In the genomic region with DNA sequence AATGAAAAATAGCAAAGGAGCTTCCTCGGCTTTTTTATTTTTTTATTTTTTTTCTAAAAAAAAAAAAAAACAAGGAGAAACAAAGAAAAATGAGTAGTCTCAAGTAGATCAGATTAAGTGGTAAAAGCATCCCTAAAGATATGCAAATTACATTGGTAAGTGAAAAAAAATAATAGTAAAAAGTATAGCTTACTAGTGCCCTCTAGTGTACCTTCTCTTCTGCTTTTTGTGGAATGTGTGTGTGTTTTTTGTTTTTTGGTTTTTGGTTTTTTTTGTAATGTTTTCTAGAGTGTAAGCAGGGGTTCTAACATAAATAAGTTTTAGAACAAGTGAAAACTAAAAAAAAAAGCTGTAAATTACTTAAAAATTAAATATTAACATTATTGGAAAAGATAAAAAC, we compare ENCODE assay signal across 10 cellular contexts.
DNase-seq lines count a peak whose midpoint lies in the region; ATAC-seq, FAIRE-seq and TF ChIP-seq lines count a peak whose summit lies in the region.
"Had no signal": no experiment of that assay in that cellular context is flagged by ENCODE, and none has a peak within 500 bp of the region (broad histone marks: within the 10 kb centered on the region; RNA-seq: fewer than 3 reads in every experiment).

No MANE protein-coding gene starts in this region.

- H3K79me2 ChIP-seq in GM23248 (ENCODE audit: insufficient read depth), result no peaks in the 10 kb centered on the region

- H3F3A ChIP-seq in GM23248 (ENCODE audit: insufficient read depth), result no peaks in the 10 kb centered on the region

- in situ Hi-C loops in GM23248 (cut with MboI), result no loop called here

- no peaks in the 10 kb centered on the region for H4K20me1 ChIP-seq in GM23248 (ENCODE audit: insufficient read depth)

- ATAC-seq in A549 (no peak), GM21737 (IDR thresholded peaks at IDR 0.05; ENCODE audit: unreplicated experiment) (no peak), HG03354 (IDR thresholded peaks at IDR 0.05; ENCODE audit: poor library complexity, severe bottlenecking, unreplicated experiment) (no peak)
- ATAC-seq: effector memory CD8-positive, alpha-beta T cell had no signal

- no peaks in the 10 kb centered on the region for H3K27me3 ChIP-seq in GM23248 (replicated peaks; ENCODE audit: insufficient read depth)

- TF ChIP-seq CTCF in A549 (IDR thresholded peaks at IDR 0.05) (peak; percentile 39), epithelial cell of esophagus (IDR thresholded peaks at IDR 0.05; ENCODE audit: insufficient read depth, low read depth, low read length, missing control alignments) (peak; percentile 22)

- H3K4me1 ChIP-seq in A549 (no peaks in the 10 kb centered on the region), GM23248 (ENCODE audit: insufficient read depth) (no peaks in the 10 kb centered on the region)

- H3K4me3 ChIP-seq in A549 (no peak overlapping the region), GM23248 (no peak overlapping the region), epithelial cell of esophagus (ENCODE audit: low read length) (no peak overlapping the region)

- no peak for TF ChIP-seq EP300 in A549 (IDR thresholded peaks at IDR 0.05)

- POLR2A ChIA-PET in A549 (lab: Yijun Ruan, JAX), result interaction anchor here (0.6 kb wide), 1 partner anchor 671 kb away, joined by 3 read pairs; no protein-coding TSS in a partner anchor

- no peak overlapping the region for H3K9ac ChIP-seq in GM23248

- 0% methylated on average over 1 of the region's 1 CpG for WGBS in A549 (ENCODE audit: missing lambda C conversion rate)
- WGBS in GM23248 (ENCODE audit: low coverage in 1 of 2, low lambda C conversion rate in 2 of 2, missing lambda C conversion rate in 2 of 2), 2 experiments, result 46 to 48% methylated on average over 1 of the region's 1 CpG

- no peak for TF ChIP-seq POLR2A in A549 (IDR thresholded peaks at IDR 0.05; ENCODE audit: low read length)

- no peak overlapping the region for H3K4me2 ChIP-seq in A549
- H3K4me2 ChIP-seq in GM23248 (ENCODE audit: unreplicated experiment), result no peak overlapping the region

- DNase-seq in A549 (ENCODE audit: low read depth in 1 of 2, low spot score in 1 of 2) (no peak), GM23248 (peak; percentile 23), NCI-H82 treated with DMSO at 0.1 percent for 48 hours (lab: John Stamatoyannopoulos, UW; ENCODE audit: unreplicated experiment) (peak; percentile 37), epithelial cell of esophagus (ENCODE audit: low read depth) (peak; percentile 9), RPMI8226 (no peak), HuH-7.5 (ENCODE audit: low spot score) (no peak)
- DNase-seq: effector memory CD8-positive, alpha-beta T cell; NCI-H1105 had no signal

- H3K36me3 ChIP-seq in GM23248 (ENCODE audit: low read depth), result no peaks in the 10 kb centered on the region

- 0 out of 5 replicates have a peak, but pooled peaks of 1 of the 2 experiments have one; percentile 8 for TF ChIP-seq RAD21 in A549 (conservative IDR thresholded peaks at IDR 0.05 in 1 of 2, IDR thresholded peaks at IDR 0.05 in 1 of 2)

- H2AFZ ChIP-seq in GM23248, result no peak overlapping the region

- CTCF ChIA-PET in A549 (lab: Yijun Ruan, JAX), result interaction anchor here (0.7 kb wide), 1 partner anchor 824 kb away, joined by 4 read pairs; no protein-coding TSS in a partner anchor

- H3K9me3 ChIP-seq in A549 (no peaks in the 10 kb centered on the region), GM23248 (ENCODE audit: low read depth) (no peaks in the 10 kb centered on the region)

- FAIRE-seq in A549 (lab: Jason Lieb, UNC), result no peak

- H3K27ac ChIP-seq in A549, result no peak overlapping the region
- H3K27ac ChIP-seq in GM23248, result no peak overlapping the region

- no peaks in the 10 kb centered on the region for H3K9me2 ChIP-seq in GM23248 (ENCODE audit: insufficient read depth)

TF ChIP-seq in A549, 52 proteins besides CTCF, POLR2A, EP300 and RAD21:
- TF ChIP-seq HEYL (CRISPR knock-in tag; IDR thresholded peaks at IDR 0.05) (no peak), NR3C1 (IDR thresholded peaks at IDR 0.05) (no peak), CBX8 (IDR thresholded peaks at IDR 0.05) (no peak), BHLHE40 (IDR thresholded peaks at IDR 0.05; ENCODE audit: low read depth, low read length) (no peak), KDM5A (IDR thresholded peaks at IDR 0.05) (no peak), HES2 (IDR thresholded peaks at IDR 0.05) (no peak), HMGXB4 (CRISPR knock-in tag; IDR thresholded peaks at IDR 0.05; ENCODE audit: borderline replicate concordance) (no peak), MYC (IDR thresholded peaks at IDR 0.05; ENCODE audit: borderline replicate concordance, low read length) (no peak), RARB (CRISPR knock-in tag; IDR thresholded peaks at IDR 0.05) (no peak)
- TF ChIP-seq, protein P1, sequence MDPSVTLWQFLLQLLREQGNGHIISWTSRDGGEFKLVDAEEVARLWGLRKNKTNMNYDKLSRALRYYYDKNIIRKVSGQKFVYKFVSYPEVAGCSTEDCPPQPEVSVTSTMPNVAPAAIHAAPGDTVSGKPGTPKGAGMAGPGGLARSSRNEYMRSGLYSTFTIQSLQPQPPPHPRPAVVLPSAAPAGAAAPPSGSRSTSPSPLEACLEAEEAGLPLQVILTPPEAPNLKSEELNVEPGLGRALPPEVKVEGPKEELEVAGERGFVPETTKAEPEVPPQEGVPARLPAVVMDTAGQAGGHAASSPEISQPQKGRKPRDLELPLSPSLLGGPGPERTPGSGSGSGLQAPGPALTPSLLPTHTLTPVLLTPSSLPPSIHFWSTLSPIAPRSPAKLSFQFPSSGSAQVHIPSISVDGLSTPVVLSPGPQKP (IDR thresholded peaks at IDR 0.05; ENCODE audit: low read depth, low read length), result no peak
- TF ChIP-seq, protein P2, sequence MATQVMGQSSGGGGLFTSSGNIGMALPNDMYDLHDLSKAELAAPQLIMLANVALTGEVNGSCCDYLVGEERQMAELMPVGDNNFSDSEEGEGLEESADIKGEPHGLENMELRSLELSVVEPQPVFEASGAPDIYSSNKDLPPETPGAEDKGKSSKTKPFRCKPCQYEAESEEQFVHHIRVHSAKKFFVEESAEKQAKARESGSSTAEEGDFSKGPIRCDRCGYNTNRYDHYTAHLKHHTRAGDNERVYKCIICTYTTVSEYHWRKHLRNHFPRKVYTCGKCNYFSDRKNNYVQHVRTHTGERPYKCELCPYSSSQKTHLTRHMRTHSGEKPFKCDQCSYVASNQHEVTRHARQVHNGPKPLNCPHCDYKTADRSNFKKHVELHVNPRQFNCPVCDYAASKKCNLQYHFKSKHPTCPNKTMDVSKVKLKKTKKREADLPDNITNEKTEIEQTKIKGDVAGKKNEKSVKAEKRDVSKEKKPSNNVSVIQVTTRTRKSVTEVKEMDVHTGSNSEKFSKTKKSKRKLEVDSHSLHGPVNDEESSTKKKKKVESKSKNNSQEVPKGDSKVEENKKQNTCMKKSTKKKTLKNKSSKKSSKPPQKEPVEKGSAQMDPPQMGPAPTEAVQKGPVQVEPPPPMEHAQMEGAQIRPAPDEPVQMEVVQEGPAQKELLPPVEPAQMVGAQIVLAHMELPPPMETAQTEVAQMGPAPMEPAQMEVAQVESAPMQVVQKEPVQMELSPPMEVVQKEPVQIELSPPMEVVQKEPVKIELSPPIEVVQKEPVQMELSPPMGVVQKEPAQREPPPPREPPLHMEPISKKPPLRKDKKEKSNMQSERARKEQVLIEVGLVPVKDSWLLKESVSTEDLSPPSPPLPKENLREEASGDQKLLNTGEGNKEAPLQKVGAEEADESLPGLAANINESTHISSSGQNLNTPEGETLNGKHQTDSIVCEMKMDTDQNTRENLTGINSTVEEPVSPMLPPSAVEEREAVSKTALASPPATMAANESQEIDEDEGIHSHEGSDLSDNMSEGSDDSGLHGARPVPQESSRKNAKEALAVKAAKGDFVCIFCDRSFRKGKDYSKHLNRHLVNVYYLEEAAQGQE (IDR thresholded peaks at IDR 0.05), result no peak
- TF ChIP-seq, protein P3, sequence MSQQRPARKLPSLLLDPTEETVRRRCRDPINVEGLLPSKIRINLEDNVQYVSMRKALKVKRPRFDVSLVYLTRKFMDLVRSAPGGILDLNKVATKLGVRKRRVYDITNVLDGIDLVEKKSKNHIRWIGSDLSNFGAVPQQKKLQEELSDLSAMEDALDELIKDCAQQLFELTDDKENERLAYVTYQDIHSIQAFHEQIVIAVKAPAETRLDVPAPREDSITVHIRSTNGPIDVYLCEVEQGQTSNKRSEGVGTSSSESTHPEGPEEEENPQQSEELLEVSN (IDR thresholded peaks at IDR 0.05; ENCODE audit: borderline replicate concordance, low read depth), result no peak

Comparison
In these comparisons a context has a peak if more than half of its experiments do, and no peak if none do; other contexts are left out.
1. DNase-seq: peak in GM23248 (single experiment), NCI-H82 treated with DMSO at 0.1 percent for 48 hours (single experiment) and epithelial cell of esophagus (single experiment); none in A549 (0 of 2), RPMI8226 (single experiment) and HuH-7.5 (single experiment).